ENCODE assay signal across 31 cellular contexts in the genomic region with DNA sequence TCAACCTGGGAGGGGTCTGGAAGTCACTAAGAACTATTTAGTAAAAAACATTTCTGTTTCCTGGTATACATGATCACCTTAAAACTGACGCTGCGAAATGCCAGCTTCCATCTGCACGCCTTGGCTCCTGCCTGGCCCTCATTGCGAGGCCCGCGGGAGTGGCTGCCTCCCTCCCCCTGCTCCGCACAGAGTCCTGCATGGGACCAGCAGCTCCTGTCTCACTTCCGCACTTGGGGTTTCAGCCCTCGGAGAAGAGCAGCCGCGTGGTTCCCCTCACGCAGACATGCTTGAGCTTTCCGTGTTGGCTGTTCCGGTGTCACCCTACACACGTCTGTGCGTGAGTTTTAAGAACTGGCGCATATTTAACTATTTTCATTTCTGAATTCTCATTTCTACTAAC. TPM values are rescaled to one million over a fixed set of nuclear protein-coding genes. Genes with fewer than 3 reads are reported as not detected.
"Had no signal": no experiment of that assay in that cellular context is flagged by ENCODE, and none has a peak within 500 bp of the region (broad histone marks: within the 10 kb centered on the region; RNA-seq: fewer than 3 reads in every experiment).

No MANE protein-coding gene starts in this region.

- H3K27me3 Mint-ChIP-seq: activated CD4-positive, alpha-beta memory T cell treated with anti-CD3 and anti-CD28 coated beads for 36 hours; activated CD4-positive, alpha-beta T cell treated with anti-CD3 and anti-CD28 coated beads for 36 hours; activated CD4-positive, alpha-beta T cell treated with anti-CD3 and anti-CD28 coated beads, Interleukin-2, amount 10 ng/mL, durations not matched to agents 24 days and 14 days; activated CD8-positive, alpha-beta memory T cell treated with anti-CD3 and anti-CD28 coated beads, Interleukin-2, amount 10 ng/mL, durations not matched to agents 7 days and 5 days; activated naive CD4-positive, alpha-beta T cell treated with anti-CD3 and anti-CD28 coated beads, Interleukin-2, amount 50 U/mL, for 24 hours; activated naive CD8-positive, alpha-beta T cell treated with anti-CD3 and anti-CD28 coated beads for 36 hours; activated naive CD8-positive, alpha-beta T cell treated with anti-CD3 and anti-CD28 coated beads, Interleukin-2, amount 50 U/mL, for 24 hours; activated T-cell treated with anti-CD3 and anti-CD28 coated beads, Interleukin-2, amount 50 U/mL, for 24 hours; effector memory CD8-positive, alpha-beta T cell had no signal

- DNase-seq: activated CD4-positive, alpha-beta memory T cell treated with anti-CD3 and anti-CD28 coated beads for 36 hours; activated CD4-positive, alpha-beta T cell treated with anti-CD3 and anti-CD28 coated beads for 36 hours; activated CD4-positive, alpha-beta T cell treated with anti-CD3 and anti-CD28 coated beads, Interleukin-2, amount 10 ng/mL, durations not matched to agents 24 days and 14 days; activated CD4-positive, CD25-positive, alpha-beta regulatory T cell; activated CD4-positive, CD25-positive, alpha-beta regulatory T cell treated with anti-CD3 and anti-CD28 coated beads, Interleukin-2, amount 50 U/mL, for 72 hours; activated CD8-positive, alpha-beta memory T cell treated with anti-CD3 and anti-CD28 coated beads, Interleukin-2, amount 10 ng/mL, durations not matched to agents 7 days and 5 days; activated CD8-positive, alpha-beta memory T cell treated with anti-CD3 and anti-CD28 coated beads, Interleukin-2, amount 50 U/mL, for 48 hours; activated CD8-positive, alpha-beta T cell treated with anti-CD3 and anti-CD28 coated beads, Interleukin-2, amount 10 ng/mL, durations not matched to agents 7 days and 5 days; activated gamma-delta T cell; activated naive CD4-positive, alpha-beta T cell treated with Interleukin-2 at 50 U/mL for 16 hours; activated naive CD8-positive, alpha-beta T cell treated with anti-CD3 and anti-CD28 coated beads for 36 hours; activated naive CD8-positive, alpha-beta T cell treated with anti-CD3 and anti-CD28 coated beads, Interleukin-2, amount 50 U/mL, for 24 hours; activated T-cell treated with anti-CD3 and anti-CD28 coated beads for 4 hours; activated T-cell treated with anti-CD3 and anti-CD28 coated beads, Interleukin-2, amount 50 U/mL, for 24 hours; activated T-cell treated with anti-CD3 and anti-CD28 coated beads, Interleukin-2, amount 50 U/mL, for 72 hours; adrenal gland; body of pancreas; cortex of kidney; dermis blood vessel endothelial cell; effector CD4-positive, alpha-beta T cell; effector memory CD8-positive, alpha-beta T cell; esophagus squamous epithelium; foreskin melanocyte; T-helper 2 cell had no signal

- ATAC-seq: activated CD4-positive, alpha-beta T cell treated with anti-CD3 and anti-CD28 coated beads for 36 hours; activated CD8-positive, alpha-beta memory T cell treated with anti-CD3 and anti-CD28 coated beads, Interleukin-2, amount 10 ng/mL, durations not matched to agents 7 days and 5 days; activated CD8-positive, alpha-beta T cell treated with anti-CD3 and anti-CD28 coated beads, Interleukin-2, amount 10 ng/mL, durations not matched to agents 7 days and 5 days; activated naive CD8-positive, alpha-beta T cell treated with anti-CD3 and anti-CD28 coated beads, Interleukin-2, amount 50 U/mL, for 24 hours; activated T-cell treated with anti-CD3 and anti-CD28 coated beads, Interleukin-2, amount 50 U/mL, for 72 hours; body of pancreas; effector memory CD8-positive, alpha-beta T cell; gastroesophageal sphincter had no signal

- H3K4me1 ChIP-seq: adrenal gland, body of pancreas had no signal

- H3K9me3 ChIP-seq: adrenal gland, body of pancreas, esophagus squamous epithelium, gastroesophageal sphincter had no signal

- H3K27me3 ChIP-seq: adrenal gland, body of pancreas, esophagus squamous epithelium, gastroesophageal sphincter had no signal

- H3K27ac Mint-ChIP-seq: activated CD4-positive, alpha-beta memory T cell treated with anti-CD3 and anti-CD28 coated beads for 36 hours; activated CD4-positive, alpha-beta T cell treated with anti-CD3 and anti-CD28 coated beads for 36 hours; activated CD4-positive, alpha-beta T cell treated with anti-CD3 and anti-CD28 coated beads, Interleukin-2, amount 10 ng/mL, durations not matched to agents 24 days and 14 days; activated CD8-positive, alpha-beta memory T cell treated with anti-CD3 and anti-CD28 coated beads, Interleukin-2, amount 10 ng/mL, durations not matched to agents 7 days and 5 days; activated CD8-positive, alpha-beta T cell treated with anti-CD3 and anti-CD28 coated beads, Interleukin-2, amount 10 ng/mL, durations not matched to agents 7 days and 5 days; activated naive CD4-positive, alpha-beta T cell treated with anti-CD3 and anti-CD28 coated beads, Interleukin-2, amount 50 U/mL, for 24 hours; activated naive CD8-positive, alpha-beta T cell treated with anti-CD3 and anti-CD28 coated beads for 36 hours; activated naive CD8-positive, alpha-beta T cell treated with anti-CD3 and anti-CD28 coated beads, Interleukin-2, amount 50 U/mL, for 24 hours; activated T-cell treated with anti-CD3 and anti-CD28 coated beads, Interleukin-2, amount 50 U/mL, for 24 hours; activated T-cell treated with anti-CD3 and anti-CD28 coated beads, Interleukin-2, amount 50 U/mL, for 72 hours; effector memory CD8-positive, alpha-beta T cell had no signal

- H3K4me3 Mint-ChIP-seq: activated CD4-positive, alpha-beta memory T cell treated with anti-CD3 and anti-CD28 coated beads for 36 hours; activated CD4-positive, alpha-beta T cell treated with anti-CD3 and anti-CD28 coated beads for 36 hours; activated CD4-positive, alpha-beta T cell treated with anti-CD3 and anti-CD28 coated beads, Interleukin-2, amount 10 ng/mL, durations not matched to agents 24 days and 14 days; activated CD8-positive, alpha-beta memory T cell treated with anti-CD3 and anti-CD28 coated beads, Interleukin-2, amount 10 ng/mL, durations not matched to agents 7 days and 5 days; activated CD8-positive, alpha-beta T cell treated with anti-CD3 and anti-CD28 coated beads, Interleukin-2, amount 10 ng/mL, durations not matched to agents 7 days and 5 days; activated naive CD4-positive, alpha-beta T cell treated with anti-CD3 and anti-CD28 coated beads, Interleukin-2, amount 50 U/mL, for 24 hours; activated naive CD8-positive, alpha-beta T cell treated with anti-CD3 and anti-CD28 coated beads for 36 hours; activated naive CD8-positive, alpha-beta T cell treated with anti-CD3 and anti-CD28 coated beads, Interleukin-2, amount 50 U/mL, for 24 hours; activated T-cell treated with anti-CD3 and anti-CD28 coated beads, Interleukin-2, amount 50 U/mL, for 24 hours; activated T-cell treated with anti-CD3 and anti-CD28 coated beads, Interleukin-2, amount 50 U/mL, for 72 hours; effector memory CD8-positive, alpha-beta T cell had no signal

- H3K4me3 ChIP-seq: adrenal gland, body of pancreas, esophagus squamous epithelium, gastroesophageal sphincter had no signal

- H3K27ac ChIP-seq: adrenal gland, body of pancreas, epithelial cell of prostate, esophagus squamous epithelium, gastroesophageal sphincter had no signal

- H3K4me1 Mint-ChIP-seq: activated CD4-positive, alpha-beta T cell treated with anti-CD3 and anti-CD28 coated beads for 36 hours; activated CD4-positive, alpha-beta T cell treated with anti-CD3 and anti-CD28 coated beads, Interleukin-2, amount 10 ng/mL, durations not matched to agents 24 days and 14 days; activated CD8-positive, alpha-beta memory T cell treated with anti-CD3 and anti-CD28 coated beads, Interleukin-2, amount 10 ng/mL, durations not matched to agents 7 days and 5 days; activated naive CD4-positive, alpha-beta T cell treated with anti-CD3 and anti-CD28 coated beads, Interleukin-2, amount 50 U/mL, for 24 hours; activated naive CD8-positive, alpha-beta T cell treated with anti-CD3 and anti-CD28 coated beads for 36 hours; activated naive CD8-positive, alpha-beta T cell treated with anti-CD3 and anti-CD28 coated beads, Interleukin-2, amount 50 U/mL, for 24 hours had no signal

- H3K9me3 Mint-ChIP-seq: activated CD4-positive, alpha-beta memory T cell treated with anti-CD3 and anti-CD28 coated beads for 36 hours; activated CD4-positive, alpha-beta T cell treated with anti-CD3 and anti-CD28 coated beads, Interleukin-2, amount 10 ng/mL, durations not matched to agents 24 days and 14 days; activated naive CD4-positive, alpha-beta T cell treated with anti-CD3 and anti-CD28 coated beads, Interleukin-2, amount 50 U/mL, for 24 hours; activated naive CD8-positive, alpha-beta T cell treated with anti-CD3 and anti-CD28 coated beads for 36 hours; activated naive CD8-positive, alpha-beta T cell treated with anti-CD3 and anti-CD28 coated beads, Interleukin-2, amount 50 U/mL, for 24 hours; activated T-cell treated with anti-CD3 and anti-CD28 coated beads, Interleukin-2, amount 50 U/mL, for 24 hours; activated T-cell treated with anti-CD3 and anti-CD28 coated beads, Interleukin-2, amount 50 U/mL, for 72 hours; effector memory CD8-positive, alpha-beta T cell had no signal

RNA-seq across cellular contexts. Expression of gene FOXF1, which starts 26.3 kb away (rescaled TPM):
- total RNA-seq: activated CD4-positive, alpha-beta memory T cell treated with anti-CD3 and anti-CD28 coated beads for 36 hours; activated CD4-positive, alpha-beta T cell treated with anti-CD3 and anti-CD28 coated beads for 36 hours; activated CD4-positive, alpha-beta T cell treated with anti-CD3 and anti-CD28 coated beads, Interleukin-2, amount 10 ng/mL, durations not matched to agents 24 days and 14 days; activated CD8-positive, alpha-beta memory T cell treated with anti-CD3 and anti-CD28 coated beads for 36 hours; activated CD8-positive, alpha-beta memory T cell treated with anti-CD3 and anti-CD28 coated beads, Interleukin-2, amount 10 ng/mL, durations not matched to agents 7 days and 5 days; activated CD8-positive, alpha-beta T cell treated with anti-CD3 and anti-CD28 coated beads, Interleukin-2, amount 10 ng/mL, durations not matched to agents 7 days and 5 days; activated naive CD8-positive, alpha-beta T cell treated with anti-CD3 and anti-CD28 coated beads for 36 hours; activated T-cell treated with anti-CD3 and anti-CD28 coated beads, Interleukin-2, amount 50 U/mL, for 72 hours; chondrocyte; T-helper 1 cell treated with Interleukin-12 subunit alpha and Interleukin-12 subunit beta and Interleukin-4 antibody, amounts not matched to agents 30 ng/mL and 1 ng/mL, for 36 hours had no signal

RNA-seq across cellular contexts. Expression of gene FOXC2, which starts 30.0 kb away (rescaled TPM):
- total RNA-seq: activated CD4-positive, alpha-beta memory T cell treated with anti-CD3 and anti-CD28 coated beads for 36 hours; activated CD4-positive, alpha-beta T cell treated with anti-CD3 and anti-CD28 coated beads for 36 hours; activated CD4-positive, alpha-beta T cell treated with anti-CD3 and anti-CD28 coated beads, Interleukin-2, amount 10 ng/mL, durations not matched to agents 24 days and 14 days; activated CD8-positive, alpha-beta memory T cell treated with anti-CD3 and anti-CD28 coated beads for 36 hours; activated CD8-positive, alpha-beta memory T cell treated with anti-CD3 and anti-CD28 coated beads, Interleukin-2, amount 10 ng/mL, durations not matched to agents 7 days and 5 days; activated CD8-positive, alpha-beta T cell treated with anti-CD3 and anti-CD28 coated beads, Interleukin-2, amount 10 ng/mL, durations not matched to agents 7 days and 5 days; activated naive CD8-positive, alpha-beta T cell treated with anti-CD3 and anti-CD28 coated beads for 36 hours; activated T-cell treated with anti-CD3 and anti-CD28 coated beads, Interleukin-2, amount 50 U/mL, for 72 hours; fibroblast of villous mesenchyme; T-helper 1 cell treated with Interleukin-12 subunit alpha and Interleukin-12 subunit beta and Interleukin-4 antibody, amounts not matched to agents 30 ng/mL and 1 ng/mL, for 36 hours had no signal

RNA-seq across cellular contexts. Expression of gene FOXL1, which starts 41.7 kb away (rescaled TPM):
- total RNA-seq: activated CD4-positive, alpha-beta memory T cell treated with anti-CD3 and anti-CD28 coated beads for 36 hours; activated CD4-positive, alpha-beta T cell treated with anti-CD3 and anti-CD28 coated beads for 36 hours; activated CD8-positive, alpha-beta memory T cell treated with anti-CD3 and anti-CD28 coated beads for 36 hours; activated CD8-positive, alpha-beta memory T cell treated with anti-CD3 and anti-CD28 coated beads, Interleukin-2, amount 10 ng/mL, durations not matched to agents 7 days and 5 days; activated CD8-positive, alpha-beta T cell treated with anti-CD3 and anti-CD28 coated beads, Interleukin-2, amount 10 ng/mL, durations not matched to agents 7 days and 5 days; activated naive CD8-positive, alpha-beta T cell treated with anti-CD3 and anti-CD28 coated beads for 36 hours; T-helper 1 cell treated with Interleukin-12 subunit alpha and Interleukin-12 subunit beta and Interleukin-4 antibody, amounts not matched to agents 30 ng/mL and 1 ng/mL, for 36 hours had no signal
